12 cellular contexts compared by ENCODE assay signal in the genomic region with DNA sequence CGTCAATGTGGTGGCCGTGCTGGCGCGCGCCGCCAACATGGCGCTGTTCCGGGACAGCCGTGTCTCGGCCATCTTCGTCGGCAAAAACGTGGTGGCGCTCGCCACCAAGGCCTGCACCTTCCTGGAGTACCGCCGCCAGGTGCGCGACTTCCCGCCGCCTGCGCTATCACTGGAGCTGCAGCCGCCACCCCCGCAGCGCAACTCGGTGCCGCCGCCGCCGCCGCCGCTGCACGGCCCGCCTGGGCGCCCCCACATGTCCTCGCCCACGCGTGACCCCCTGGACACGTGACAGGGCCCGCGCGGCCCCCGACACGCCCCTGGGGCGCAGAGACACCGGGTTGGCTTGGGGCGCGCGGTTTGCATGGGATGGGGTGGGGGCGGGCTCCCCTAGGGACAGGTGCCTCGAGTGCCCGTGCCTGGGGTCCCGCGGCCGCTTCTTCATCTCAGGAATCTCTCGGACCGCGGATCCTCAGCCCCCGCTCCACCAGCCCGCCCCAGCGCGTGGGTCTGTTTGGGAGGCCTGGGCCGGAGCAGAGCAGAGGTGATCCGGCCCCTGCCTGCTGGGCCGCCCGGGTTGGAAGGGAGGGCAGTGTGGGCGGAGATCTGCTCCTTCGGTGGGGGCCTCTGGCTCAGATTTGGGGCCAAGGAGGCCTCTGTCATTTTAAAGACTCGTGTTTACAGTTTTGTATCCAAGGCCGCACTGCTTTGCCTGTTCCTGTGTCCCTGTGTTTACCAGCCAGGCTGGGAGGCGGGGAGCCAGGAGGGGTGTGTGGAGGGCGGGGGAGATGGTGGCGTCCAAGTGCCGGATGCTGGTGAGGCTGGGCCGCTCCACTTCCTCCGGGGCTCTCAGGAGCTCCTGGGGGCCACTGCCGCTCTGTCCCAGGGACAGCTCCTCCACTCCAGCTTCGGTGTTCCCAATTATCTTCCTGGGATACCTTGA. TPM values are rescaled to one million over a fixed set of nuclear protein-coding genes. Genes with fewer than 3 reads are reported as not detected.
DNase-seq lines count a peak whose midpoint lies in the region; ATAC-seq and TF ChIP-seq lines count a peak whose summit lies in the region.
"Had no signal": no experiment of that assay in that cellular context is flagged by ENCODE, and none has a peak within 500 bp of the region (broad histone marks: within the 10 kb centered on the region; RNA-seq: fewer than 3 reads in every experiment).

No MANE protein-coding gene starts in this region.

- H3K4me3 ChIP-seq in adrenal gland, result no peak overlapping the region
- H3K4me3 ChIP-seq: ovary had no signal

- no peaks in the 10 kb centered on the region for H3K36me3 Mint-ChIP-seq in T-helper 2 cell treated with Interferon-gamma antibody and Interleukin-4, amounts not matched to agents 5 μg/mL and 100 μg/mL, for 36 hours (ENCODE audit: low read depth)
- H3K36me3 Mint-ChIP-seq in nephron (ENCODE audit: low read depth), result no peaks in the 10 kb centered on the region

- TF ChIP-seq POLR2A in adrenal gland (IDR thresholded peaks at IDR 0.05), result no peak

- 18 to 41% (median 28%) methylated on average over 31 to 78 of the region's 78 CpGs for WGBS in adrenal gland, 4 donors

- H3K27ac Mint-ChIP-seq in T-helper 2 cell treated with Interferon-gamma antibody and Interleukin-4, amounts not matched to agents 5 μg/mL and 100 μg/mL, for 36 hours, result no peak overlapping the region
- H3K27ac Mint-ChIP-seq in nephron, result no peak overlapping the region

- H3K9me3 Mint-ChIP-seq in T-helper 2 cell treated with Interferon-gamma antibody and Interleukin-4, amounts not matched to agents 5 μg/mL and 100 μg/mL, for 36 hours, result no peaks in the 10 kb centered on the region
- no peaks in the 10 kb centered on the region for H3K9me3 Mint-ChIP-seq in nephron

- peak overlapping the region; percentile 73 for H3K4me3 Mint-ChIP-seq in T-helper 2 cell treated with Interferon-gamma antibody and Interleukin-4, amounts not matched to agents 5 μg/mL and 100 μg/mL, for 36 hours
- peak overlapping the region in 2 of 3 experiments; percentile 17 to 42 for H3K4me3 Mint-ChIP-seq in nephron

- H3K27me3 Mint-ChIP-seq in T-helper 2 cell treated with Interferon-gamma antibody and Interleukin-4, amounts not matched to agents 5 μg/mL and 100 μg/mL, for 36 hours (ENCODE audit: low read depth), result peaks cover 20% of the 10 kb centered on the region
- H3K27me3 Mint-ChIP-seq in nephron (ENCODE audit: low read depth), result peaks cover 12% of the 10 kb centered on the region

- peaks cover 18% of the 10 kb centered on the region for H3K27me3 ChIP-seq in adrenal gland
- H3K27me3 ChIP-seq: ovary had no signal

- no peaks in the 10 kb centered on the region for H3K36me3 ChIP-seq in adrenal gland (replicated peaks in 1 of 2)
- H3K36me3 ChIP-seq: ovary had no signal

- ATAC-seq in HG03025 (IDR thresholded peaks at IDR 0.05; ENCODE audit: low FRiP score, unreplicated experiment), result no peak
- ATAC-seq: HCT116 had no signal

- peaks cover 15 to 32% of the 10 kb centered on the region in 2 donors for H3K4me1 ChIP-seq in adrenal gland (replicated peaks in 1 of 2)

- TF ChIP-seq CTCF in adrenal gland (IDR thresholded peaks at IDR 0.05) (no peak), nephron (IDR thresholded peaks at IDR 0.05; ENCODE audit: unreplicated experiment in 3 of 3) (no peak)

- peaks cover 8% of the 10 kb centered on the region for H3K4me1 Mint-ChIP-seq in T-helper 2 cell treated with Interferon-gamma antibody and Interleukin-4, amounts not matched to agents 5 μg/mL and 100 μg/mL, for 36 hours (ENCODE audit: low read depth)
- H3K4me1 Mint-ChIP-seq in nephron, result peaks cover 6% of the 10 kb centered on the region

- no peak overlapping the region for H3K27ac ChIP-seq in adrenal gland
- H3K27ac ChIP-seq: ovary had no signal

- DNase-seq in CD1c-positive myeloid dendritic cell (ENCODE audit: extremely low spot score) (peak; percentile 5), adrenal gland (peak in 4 of 7 donors; percentile 28 to 48 (median 39)), NCI-H2081 treated with DMSO at 0.1 percent for 48 hours (lab: John Stamatoyannopoulos, UW) (no peak), cortex of kidney (lab: John Stamatoyannopoulos, UW) (no peak), H4 (ENCODE audit: low spot score) (no peak)
- no peak for DNase-seq in T-helper 2 cell treated with Interferon-gamma antibody and Interleukin-4, amounts not matched to agents 5 μg/mL and 100 μg/mL, for 36 hours (ENCODE audit: low spot score)
- DNase-seq: IMR-90, NCI-H774 had no signal

- no peaks in the 10 kb centered on the region for H3K9me3 ChIP-seq in adrenal gland (replicated peaks in 1 of 3)
- H3K9me3 ChIP-seq: ovary had no signal

- intact Hi-C loops in adrenal gland (cut with DNase I), result loop anchor here in 1 of 2 donors (5.0 kb wide), 1 partner anchor 157 kb away; no protein-coding TSS in a partner anchor

RNA-seq across cellular contexts. Expression of a gene that starts 3.4 kb away (rescaled TPM):
- 10 to 100 TPM in 1 of 8 donors, 1 to 10 TPM in 7; 1.1 to 12.1 (median 1.5) TPM for total RNA-seq in adrenal gland
- 1 to 10 TPM in 2 of 3 donors, not detected in 1; 1.9 to 2.0 TPM for polyA plus RNA-seq in adrenal gland
- 1.6 and 2.5 TPM in 2 replicates for total RNA-seq in H4 (2014; rRNA removed; shearing (Covaris generic))

RNA-seq across cellular contexts. Expression of a gene that starts 38.7 kb away (rescaled TPM):
- total RNA-seq in adrenal gland, result 1 to 10 TPM; 1.4 to 6.2 (median 3.4) TPM
- 10 to 100 TPM in 2 of 3 donors, under 1 TPM in 1; 0.24 to 19.1 (median 12.7) TPM for polyA plus RNA-seq in adrenal gland
- 15.4 and 17.3 TPM in 2 replicates for total RNA-seq in H4 (2014; rRNA removed; shearing (Covaris generic))

RNA-seq across cellular contexts. Expression of a gene that starts 43.1 kb away (rescaled TPM):
- 10 to 100 TPM in 3 of 8 donors, 1 to 10 TPM in 5; 1.9 to 20.0 (median 9.3) TPM for total RNA-seq in adrenal gland
- 100 to 1,000 TPM in 1 of 3 donors, 10 to 100 TPM in 1, 1 to 10 TPM in 1; 5.9 to 157 (median 80.3) TPM for polyA plus RNA-seq in adrenal gland
- not detected in 2 replicates for total RNA-seq in H4 (2014; rRNA removed; shearing (Covaris generic))
- total RNA-seq: IMR-90 had no signal

RNA-seq across cellular contexts. Expression of a gene that starts 55.2 kb away (rescaled TPM):
- total RNA-seq in adrenal gland, result 10 to 100 TPM; 36.4 to 90.6 (median 56.4) TPM
- polyA plus RNA-seq in adrenal gland, result 100 to 1,000 TPM in 2 of 3 donors, 1 to 10 TPM in 1; 5.9 to 193 (median 141) TPM
- 16.2 and 26.9 TPM in 2 replicates for total RNA-seq in H4 (2014; rRNA removed; shearing (Covaris generic))

Comparison
In these comparisons a context has a peak if more than half of its experiments do, and no peak if none do; other contexts are left out.
1. DNase-seq: peak in CD1c-positive myeloid dendritic cell (single experiment) and adrenal gland (4 of 7); none in T-helper 2 cell treated with Interferon-gamma antibody and Interleukin-4, amounts not matched to agents 5 μg/mL and 100 μg/mL, for 36 hours (single experiment), NCI-H2081 treated with DMSO at 0.1 percent for 48 hours (single experiment), cortex of kidney (single experiment) and H4 (single experiment).